Comparison of ENCODE assay signal across 10 cellular contexts in genomic region chr18:71130351-71130750, GRCh38.
"Had no signal": no experiment of that assay in that cellular context is flagged by ENCODE, and none has a peak within 500 bp of the region (broad histone marks: within the 10 kb centered on the region; RNA-seq: fewer than 3 reads in every experiment).

No MANE protein-coding gene starts in this region.

- H3K4me3 ChIP-seq: GM23248, HAP-1 had no signal

- DNase-seq: GM23248, GOT3, H7, HFFc6, KBM-7 had no signal

- H3K27ac ChIP-seq: GM23248, HL-60, KMS-11 had no signal

- ATAC-seq: HCT116, HepG2 had no signal

- H3K4me1 ChIP-seq: HAP-1 had no signal

- H3K9me3 ChIP-seq: HAP-1 had no signal

- H2AFZ ChIP-seq: GM23248 had no signal

- H3K4me2 ChIP-seq: KMS-11 had no signal

- H3K36me3 ChIP-seq: HAP-1 had no signal
